ENCODE assay signal across 7 cellular contexts in genomic region chr6:3355358-3356055, GRCh38.
DNase-seq lines count a peak whose midpoint lies in the region; ATAC-seq, FAIRE-seq and TF ChIP-seq lines count a peak whose summit lies in the region.

No MANE protein-coding gene starts in this region.

- no peak for ATAC-seq in HG03565 (IDR thresholded peaks at IDR 0.05; ENCODE audit: unreplicated experiment)

- DNase-seq in HFFc6: no peak
- peak in 1 of 2 experiments; percentile 59 for DNase-seq in SJSA1 (ENCODE audit: low read depth in 1 of 2, low spot score in 2 of 2)
- no peak for DNase-seq in dorsolateral prefrontal cortex
- DNase-seq in urothelium cell line (ENCODE audit: low spot score): peak; percentile 35
- no peak for DNase-seq in HPDE6-E6E7 (ENCODE audit: extremely low spot score)

- H3K36me3 ChIP-seq in SJSA1 (no peaks in the 10 kb centered on the region), mucosa of rectum (ENCODE audit: control insufficient read depth in 2 of 2, insufficient read depth in 2 of 2, low read length in 2 of 2) (peaks cover 4 to 7% of the 10 kb centered on the region in 2 donors)

- no peak for TF ChIP-seq CTCF in HFFc6 (IDR thresholded peaks at IDR 0.05)
- no peak for TF ChIP-seq CTCF in dorsolateral prefrontal cortex (IDR thresholded peaks at IDR 0.05 in 54 of 56, conservative IDR thresholded peaks at IDR 0.05 in 2 of 56; ENCODE audit: low read depth in 1 of 56, partially characterized antibody in 56 of 56)

- H3K9me3 Mint-ChIP-seq in HFFc6: no peaks in the 10 kb centered on the region

- H3K9ac ChIP-seq in mucosa of rectum (ENCODE audit: low read depth in 1 of 2, low read length in 2 of 2): peak overlapping the region; percentile 68 to 69

- H3K4me1 ChIP-seq in SJSA1 (replicated peaks) (peaks cover 22% of the 10 kb centered on the region), mucosa of rectum (ENCODE audit: control insufficient read depth in 2 of 2, insufficient read depth in 2 of 2, low read length in 2 of 2) (peaks cover 28 to 51% of the 10 kb centered on the region in 2 donors)

- H3K27me3 Mint-ChIP-seq in HFFc6 (ENCODE audit: insufficient read depth): peaks cover 44% of the 10 kb centered on the region

- no peaks in the 10 kb centered on the region for H3K27me3 ChIP-seq in SJSA1 (replicated peaks)
- no peaks in the 10 kb centered on the region for H3K27me3 ChIP-seq in dorsolateral prefrontal cortex
- no peaks in the 10 kb centered on the region for H3K27me3 ChIP-seq in mucosa of rectum (ENCODE audit: control insufficient read depth in 2 of 2, insufficient read depth in 2 of 2, low read length in 2 of 2)

- H3K36me3 Mint-ChIP-seq in HFFc6 (ENCODE audit: low read depth): no peaks in the 10 kb centered on the region

- no peak for FAIRE-seq in urothelium cell line (lab: Jason Lieb, UNC)

- no peak overlapping the region; the same call in 1 of the 2 replicates for H3K27ac Mint-ChIP-seq in HFFc6

- H3K4me1 Mint-ChIP-seq in HFFc6 (ENCODE audit: low read depth): peaks cover 14% of the 10 kb centered on the region

- peak overlapping the region; percentile 80 for H3K4me3 Mint-ChIP-seq in HFFc6

- peak overlapping the region; percentile 62 for H3K27ac ChIP-seq in SJSA1
- peak overlapping the region; percentile 49 to 99 (median 95) for H3K27ac ChIP-seq in dorsolateral prefrontal cortex
- H3K27ac ChIP-seq in mucosa of rectum (ENCODE audit: low read depth in 2 of 2, low read length in 2 of 2): peak overlapping the region; percentile 88 to 94

- intact Hi-C loops in dorsolateral prefrontal cortex (cut with DNase I): loop anchor here (1.0 to 10.0 kb wide), 3 partner anchors 29 to 103 kb away; partner anchors contain the start of gene SLC22A23 (in 1 of the 2)

- H3K9me3 ChIP-seq in SJSA1 (replicated peaks) (no peaks in the 10 kb centered on the region), mucosa of rectum (ENCODE audit: control insufficient read depth in 2 of 2, low read length in 2 of 2) (no peaks in the 10 kb centered on the region)

- H3K4me3 ChIP-seq in SJSA1 (peak overlapping the region; percentile 38), dorsolateral prefrontal cortex (peak overlapping the region in 57 of 59 donors; percentile 0 to 61 (median 41)), mucosa of rectum (ENCODE audit: low read length in 2 of 2) (peak overlapping the region; percentile 35 to 58)
